ENCODE assay signal across 1 cellular context in genomic region chr2:99605036-99605435, GRCh38.
TF ChIP-seq lines count a peak whose summit lies in the region.

No MANE protein-coding gene starts in this region.

TF ChIP-seq in IMR-90, 13 proteins besides CTCF, POLR2A, EP300 and RAD21 (continued from another document):
- TF ChIP-seq ELK1 (IDR thresholded peaks at IDR 0.05; ENCODE audit: borderline replicate concordance, low read depth, low read length): no peak
- TF ChIP-seq CHD1 (IDR thresholded peaks at IDR 0.05; ENCODE audit: low read depth, low read length): no peak
- TF ChIP-seq BHLHE40 (IDR thresholded peaks at IDR 0.05; ENCODE audit: low read depth, low read length): no peak
